In genomic region chr2:228039752-228040534, GRCh38 we compare ENCODE assay signal across 8 cellular contexts.
DNase-seq lines count a peak whose midpoint lies in the region; ATAC-seq and TF ChIP-seq lines count a peak whose summit lies in the region.

No MANE protein-coding gene starts in this region.

- H3K4me2 ChIP-seq in OCI-LY3 (ENCODE audit: low read length) = no peak overlapping the region

- no peak overlapping the region for H2AFZ ChIP-seq in OCI-LY3 (ENCODE audit: low read depth, low read length)

- no peaks in the 10 kb centered on the region for H3K4me1 ChIP-seq in BE2C
- H3K4me1 ChIP-seq in OCI-LY3 (ENCODE audit: low read length) = peaks cover 4% of the 10 kb centered on the region; the same call in 1 of the 2 replicates
- H3K4me1 ChIP-seq in upper lobe of right lung = no peaks in the 10 kb centered on the region

- no peaks in the 10 kb centered on the region for H3K36me3 ChIP-seq in BE2C
- H3K36me3 ChIP-seq in OCI-LY3 (replicated peaks; ENCODE audit: low read depth, low read length) = no peaks in the 10 kb centered on the region
- no peaks in the 10 kb centered on the region for H3K36me3 ChIP-seq in upper lobe of right lung

- no peaks in the 10 kb centered on the region for H3K27me3 ChIP-seq in BE2C
- no peaks in the 10 kb centered on the region for H3K27me3 ChIP-seq in OCI-LY3 (ENCODE audit: low read depth, low read length)
- H3K27me3 ChIP-seq in upper lobe of right lung = no peaks in the 10 kb centered on the region

- H3K9ac ChIP-seq in OCI-LY3 (ENCODE audit: low read length) = no peak overlapping the region

- no peaks in the 10 kb centered on the region for H3K79me2 ChIP-seq in OCI-LY3 (ENCODE audit: low read length)

- ATAC-seq in GM18519 (IDR thresholded peaks at IDR 0.05; ENCODE audit: low FRiP score, unreplicated experiment) = peak; percentile 97
- peak; percentile 71 for ATAC-seq in HG03060 (IDR thresholded peaks at IDR 0.05; ENCODE audit: low read depth, unreplicated experiment)
- ATAC-seq in upper lobe of right lung = peak; percentile 59

- H4K20me1 ChIP-seq in OCI-LY3 (ENCODE audit: insufficient read depth, low read length) = no peaks in the 10 kb centered on the region

- H3K27ac ChIP-seq in OCI-LY3 (ENCODE audit: low read length) (no peak overlapping the region), upper lobe of right lung (no peak overlapping the region)

- intact Hi-C loops in upper lobe of right lung (cut with DNase I) = no loop called here

- peak; percentile 57 for TF ChIP-seq CTCF in BE2C (IDR thresholded peaks at IDR 0.05; ENCODE audit: low read depth, low read length)
- TF ChIP-seq CTCF in OCI-LY3 (IDR thresholded peaks at IDR 0.05; ENCODE audit: low read depth, low read length) = peak; percentile 64
- peak; percentile 76 for TF ChIP-seq CTCF in fibroblast of villous mesenchyme (IDR thresholded peaks at IDR 0.05; ENCODE audit: insufficient read depth, low read depth, low read length)
- peak; percentile 50 for TF ChIP-seq CTCF in upper lobe of right lung (IDR thresholded peaks at IDR 0.05)

- DNase-seq in BE2C = no peak
- peak; percentile 15 for DNase-seq in fibroblast of villous mesenchyme (ENCODE audit: low read depth)
- DNase-seq in upper lobe of right lung = no peak
- DNase-seq in activated effector memory CD4-positive, alpha-beta T cell treated with anti-CD3 and anti-CD28 coated beads, Interleukin-2, amount 50 U/mL, for 16 hours = no peak
- no peak for DNase-seq in activated CD4-positive, alpha-beta T cell treated with anti-CD3 and anti-CD28 coated beads for 1 hour

- H3K4me3 ChIP-seq in BE2C (ENCODE audit: low read depth, low read length) (no peak overlapping the region), OCI-LY3 (ENCODE audit: low read length) (no peak overlapping the region), fibroblast of villous mesenchyme (ENCODE audit: low read depth, low read length) (no peak overlapping the region), upper lobe of right lung (no peak overlapping the region)

- H3K9me3 ChIP-seq in BE2C (no peaks in the 10 kb centered on the region), OCI-LY3 (ENCODE audit: insufficient read depth, low read length) (no peaks in the 10 kb centered on the region), upper lobe of right lung (no peaks in the 10 kb centered on the region)
